1 cellular context compared by ENCODE assay signal in the genomic region with DNA sequence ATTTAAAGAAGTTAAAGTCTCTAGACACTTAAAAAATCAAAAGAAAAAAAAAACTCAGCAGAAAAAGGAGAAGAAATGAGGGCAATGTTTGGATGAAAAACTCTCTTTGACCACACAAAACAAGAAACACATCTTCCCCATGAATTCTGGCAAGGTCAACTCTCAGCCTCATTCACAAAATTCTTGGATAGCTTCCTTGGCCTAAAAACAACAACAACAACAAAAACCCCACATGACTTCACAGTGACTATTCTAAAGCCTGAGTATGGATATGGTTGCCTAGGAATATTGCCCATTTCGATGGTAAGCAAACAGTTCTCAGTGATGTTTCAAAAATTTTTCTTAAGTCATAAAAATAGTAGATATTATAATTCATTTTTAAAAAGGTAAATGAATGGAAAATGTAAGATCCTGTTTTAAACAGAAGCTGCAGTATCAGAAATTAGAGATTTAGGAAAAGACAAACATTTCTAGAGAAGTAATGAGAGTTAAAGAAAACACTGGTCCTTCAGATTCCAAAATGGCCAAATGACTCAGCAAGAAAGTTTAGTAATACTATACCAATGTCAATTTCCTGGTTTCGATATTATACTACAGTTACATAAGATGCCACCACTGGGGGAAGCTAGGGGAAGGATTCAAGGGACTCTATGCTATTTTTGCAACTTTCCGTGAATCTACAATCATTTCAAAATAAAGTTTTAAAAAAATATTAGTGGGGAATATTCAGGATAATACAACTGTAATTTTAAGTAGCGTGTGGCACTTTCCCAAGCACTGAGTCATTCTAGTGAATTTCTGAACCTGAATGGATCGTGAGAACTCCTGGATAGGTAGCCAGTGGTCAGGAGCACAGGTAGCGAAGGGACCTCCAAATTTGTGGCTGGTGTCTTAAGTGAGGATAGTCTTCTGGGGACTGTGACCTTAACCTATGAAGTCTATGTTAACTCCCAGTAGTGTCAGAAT.
TF ChIP-seq lines count a peak whose summit lies in the region.

No MANE protein-coding gene starts in this region.

TF ChIP-seq in GM23338, 12 proteins besides CTCF, POLR2A, EP300 and RAD21 (continued from another document):
- TF ChIP-seq, protein P1, sequence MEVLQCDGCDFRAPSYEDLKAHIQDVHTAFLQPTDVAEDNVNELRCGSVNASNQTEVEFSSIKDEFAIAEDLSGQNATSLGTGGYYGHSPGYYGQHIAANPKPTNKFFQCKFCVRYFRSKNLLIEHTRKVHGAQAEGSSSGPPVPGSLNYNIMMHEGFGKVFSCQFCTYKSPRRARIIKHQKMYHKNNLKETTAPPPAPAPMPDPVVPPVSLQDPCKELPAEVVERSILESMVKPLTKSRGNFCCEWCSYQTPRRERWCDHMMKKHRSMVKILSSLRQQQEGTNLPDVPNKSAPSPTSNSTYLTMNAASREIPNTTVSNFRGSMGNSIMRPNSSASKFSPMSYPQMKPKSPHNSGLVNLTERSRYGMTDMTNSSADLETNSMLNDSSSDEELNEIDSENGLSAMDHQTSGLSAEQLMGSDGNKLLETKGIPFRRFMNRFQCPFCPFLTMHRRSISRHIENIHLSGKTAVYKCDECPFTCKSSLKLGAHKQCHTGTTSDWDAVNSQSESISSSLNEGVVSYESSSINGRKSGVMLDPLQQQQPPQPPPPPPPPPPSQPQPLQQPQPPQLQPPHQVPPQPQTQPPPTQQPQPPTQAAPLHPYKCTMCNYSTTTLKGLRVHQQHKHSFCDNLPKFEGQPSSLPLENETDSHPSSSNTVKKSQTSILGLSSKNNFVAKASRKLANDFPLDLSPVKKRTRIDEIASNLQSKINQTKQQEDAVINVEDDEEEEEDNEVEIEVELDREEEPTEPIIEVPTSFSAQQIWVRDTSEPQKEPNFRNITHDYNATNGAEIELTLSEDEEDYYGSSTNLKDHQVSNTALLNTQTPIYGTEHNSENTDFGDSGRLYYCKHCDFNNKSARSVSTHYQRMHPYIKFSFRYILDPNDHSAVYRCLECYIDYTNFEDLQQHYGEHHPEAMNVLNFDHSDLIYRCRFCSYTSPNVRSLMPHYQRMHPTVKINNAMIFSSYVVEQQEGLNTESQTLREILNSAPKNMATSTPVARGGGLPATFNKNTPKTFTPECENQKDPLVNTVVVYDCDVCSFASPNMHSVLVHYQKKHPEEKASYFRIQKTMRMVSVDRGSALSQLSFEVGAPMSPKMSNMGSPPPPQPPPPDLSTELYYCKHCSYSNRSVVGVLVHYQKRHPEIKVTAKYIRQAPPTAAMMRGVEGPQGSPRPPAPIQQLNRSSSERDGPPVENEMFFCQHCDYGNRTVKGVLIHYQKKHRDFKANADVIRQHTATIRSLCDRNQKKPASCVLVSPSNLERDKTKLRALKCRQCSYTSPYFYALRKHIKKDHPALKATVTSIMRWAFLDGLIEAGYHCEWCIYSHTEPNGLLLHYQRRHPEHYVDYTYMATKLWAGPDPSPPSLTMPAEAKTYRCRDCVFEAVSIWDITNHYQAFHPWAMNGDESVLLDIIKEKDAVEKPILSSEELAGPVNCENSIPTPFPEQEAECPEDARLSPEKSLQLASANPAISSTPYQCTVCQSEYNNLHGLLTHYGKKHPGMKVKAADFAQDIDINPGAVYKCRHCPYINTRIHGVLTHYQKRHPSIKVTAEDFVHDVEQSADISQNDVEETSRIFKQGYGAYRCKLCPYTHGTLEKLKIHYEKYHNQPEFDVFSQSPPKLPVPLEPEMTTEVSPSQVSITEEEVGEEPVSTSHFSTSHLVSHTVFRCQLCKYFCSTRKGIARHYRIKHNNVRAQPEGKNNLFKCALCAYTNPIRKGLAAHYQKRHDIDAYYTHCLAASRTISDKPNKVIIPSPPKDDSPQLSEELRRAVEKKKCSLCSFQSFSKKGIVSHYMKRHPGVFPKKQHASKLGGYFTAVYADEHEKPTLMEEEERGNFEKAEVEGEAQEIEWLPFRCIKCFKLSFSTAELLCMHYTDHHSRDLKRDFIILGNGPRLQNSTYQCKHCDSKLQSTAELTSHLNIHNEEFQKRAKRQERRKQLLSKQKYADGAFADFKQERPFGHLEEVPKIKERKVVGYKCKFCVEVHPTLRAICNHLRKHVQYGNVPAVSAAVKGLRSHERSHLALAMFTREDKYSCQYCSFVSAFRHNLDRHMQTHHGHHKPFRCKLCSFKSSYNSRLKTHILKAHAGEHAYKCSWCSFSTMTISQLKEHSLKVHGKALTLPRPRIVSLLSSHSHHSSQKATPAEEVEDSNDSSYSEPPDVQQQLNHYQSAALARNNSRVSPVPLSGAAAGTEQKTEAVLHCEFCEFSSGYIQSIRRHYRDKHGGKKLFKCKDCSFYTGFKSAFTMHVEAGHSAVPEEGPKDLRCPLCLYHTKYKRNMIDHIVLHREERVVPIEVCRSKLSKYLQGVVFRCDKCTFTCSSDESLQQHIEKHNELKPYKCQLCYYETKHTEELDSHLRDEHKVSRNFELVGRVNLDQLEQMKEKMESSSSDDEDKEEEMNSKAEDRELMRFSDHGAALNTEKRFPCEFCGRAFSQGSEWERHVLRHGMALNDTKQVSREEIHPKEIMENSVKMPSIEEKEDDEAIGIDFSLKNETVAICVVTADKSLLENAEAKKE (CRISPR knock-in tag; IDR thresholded peaks at IDR 0.05): no peak
- no peak for TF ChIP-seq ZNF331 (CRISPR knock-in tag; IDR thresholded peaks at IDR 0.05; ENCODE audit: low read depth)
